In genomic region chr5:135205616-135206349, GRCh38 we compare ENCODE assay signal across 27 cellular contexts.
A peak's percentile ranks its signal among the peaks of the same experiment; 100 is the strongest.
DNase-seq lines count a peak whose midpoint lies in the region; ATAC-seq, FAIRE-seq and TF ChIP-seq lines count a peak whose summit lies in the region.
"Had no signal": no experiment of that assay in that cellular context is flagged by ENCODE, and none has a peak within 500 bp of the region (broad histone marks: within the 10 kb centered on the region; RNA-seq: fewer than 3 reads in every experiment).

No MANE protein-coding gene starts in this region.

- H2BK120ac ChIP-seq in mesenchymal stem cell (ENCODE audit: low read depth, low read length), result no peak overlapping the region

- H3K27ac ChIP-seq in astrocyte (ENCODE audit: low read depth, low read length) (no peak overlapping the region), mesenchymal stem cell (ENCODE audit: low read length, poor library complexity, severe bottlenecking) (no peak overlapping the region), esophagus squamous epithelium (no peak overlapping the region)
- H3K27ac ChIP-seq: transverse colon, VCaP had no signal

- H3K9ac ChIP-seq in astrocyte (ENCODE audit: low read length) (no peak overlapping the region), mesenchymal stem cell (ENCODE audit: low read length) (no peak overlapping the region)

- DNase-seq in DMS 273 (lab: John Stamatoyannopoulos, UW; ENCODE audit: unreplicated experiment) (peak; percentile 90), EL (peak; percentile 45), astrocyte (ENCODE audit: low read depth) (peak; percentile 26), mesenchymal stem cell (peak; percentile 20), esophagus squamous epithelium (lab: John Stamatoyannopoulos, UW) (no peak), sciatic nerve (ENCODE audit: low spot score) (no peak)
- DNase-seq: activated CD4-positive, alpha-beta T cell treated with anti-CD3 and anti-CD28 coated beads for 48 hours; activated effector memory CD4-positive, alpha-beta T cell treated with anti-CD3 and anti-CD28 coated beads, Interleukin-2, amount 50 U/mL, for 16 hours; activated T-cell treated with anti-CD3 and anti-CD28 coated beads, Interleukin-2, amount 50 U/mL, for 24 hours; C1 segment of cervical spinal cord; COR-L47; effector CD4-positive, alpha-beta T cell; GF-D8; NCI-H1092 treated with DMSO at 0.1 percent for 48 hours; NCI-H1694 treated with DMSO at 0.1 percent for 48 hours; NCI-H526 treated with DMSO at 0.1 percent for 48 hours; T1000; transverse colon had no signal

- no peaks in the 10 kb centered on the region for H3K36me3 Mint-ChIP-seq in astrocyte (ENCODE audit: low read depth, unreplicated experiment)

- no peak overlapping the region for H4K91ac ChIP-seq in mesenchymal stem cell (ENCODE audit: low read length)

- TF ChIP-seq CTCF in astrocyte (IDR thresholded peaks at IDR 0.05; ENCODE audit: insufficient read depth, low read depth, low read length) (no peak), esophagus squamous epithelium (IDR thresholded peaks at IDR 0.05) (no peak)

- no peak overlapping the region for H3K18ac ChIP-seq in mesenchymal stem cell (ENCODE audit: low read depth in 1 of 2, low read length in 2 of 2)

- H4K20me1 ChIP-seq in astrocyte (ENCODE audit: insufficient read depth, low read length), result no peaks in the 10 kb centered on the region

- no peak overlapping the region for H3K27ac Mint-ChIP-seq in astrocyte (ENCODE audit: unreplicated experiment)
- H3K27ac Mint-ChIP-seq: activated naive CD8-positive, alpha-beta T cell; activated T-cell treated with anti-CD3 and anti-CD28 coated beads, Interleukin-2, amount 50 U/mL, for 24 hours; natural killer cell treated with Interleukin-12 subunit alpha and Interleukin-12 subunit beta and Interleukin-15 and Interleukin-18, amount 100 ng/mL, for 72 hours; stimulated activated memory B cell treated with anti-CD40 and anti-IgM and Interleukin-4, amounts not matched to agents 10 μg/mL and 1 μg/mL and 100 μg/mL, for 72 hours had no signal

- intact Hi-C loops in esophagus squamous epithelium (cut with DNase I) (no loop called here), sciatic nerve (cut with DNase I) (no loop called here)

- H2BK15ac ChIP-seq in mesenchymal stem cell (ENCODE audit: low read depth, poor library complexity, severe bottlenecking), result peak overlapping the region; percentile 19

- H3K9me3 ChIP-seq in astrocyte (ENCODE audit: insufficient read depth, low read depth, low read length) (peaks cover 3% of the 10 kb centered on the region), mesenchymal stem cell (ENCODE audit: control insufficient read depth, low read length) (peaks cover 22% of the 10 kb centered on the region), esophagus squamous epithelium (peaks cover 0 to 11% (median 0%) of the 10 kb centered on the region in 3 donors)

- H3K4me3 ChIP-seq in astrocyte (ENCODE audit: insufficient read depth, low read depth, low read length) (no peak overlapping the region), mesenchymal stem cell (ENCODE audit: insufficient read depth in 1 of 2, low read depth in 1 of 2, low read length in 2 of 2) (no peak overlapping the region), esophagus squamous epithelium (no peak overlapping the region)
- H3K4me3 ChIP-seq: transverse colon had no signal

- ATAC-seq in HG02588 (IDR thresholded peaks at IDR 0.05; ENCODE audit: unreplicated experiment), result no peak
- ATAC-seq in sciatic nerve, result no peak
- ATAC-seq: HCT116; natural killer cell treated with Interleukin-12 subunit alpha and Interleukin-12 subunit beta and Interleukin-15 and Interleukin-18, amount 100 ng/mL, for 72 hours; stimulated activated memory B cell treated with anti-CD40 and anti-IgM and Interleukin-4, amounts not matched to agents 10 μg/mL and 1 μg/mL and 100 μg/mL, for 72 hours had no signal

- peaks cover 6% of the 10 kb centered on the region for H3K9me3 Mint-ChIP-seq in astrocyte (ENCODE audit: unreplicated experiment)

- peak; percentile 17 for FAIRE-seq in astrocyte (lab: Jason Lieb, UNC)
- FAIRE-seq: bronchial epithelial cell, keratinocyte, RCC 7860 had no signal

- no peaks in the 10 kb centered on the region for H3K27me3 Mint-ChIP-seq in astrocyte (ENCODE audit: low read depth, unreplicated experiment)

- no peaks in the 10 kb centered on the region for H3K27me3 ChIP-seq in astrocyte (ENCODE audit: insufficient read depth, low read length)
- no peaks in the 10 kb centered on the region for H3K27me3 ChIP-seq in mesenchymal stem cell (ENCODE audit: control insufficient read depth in 1 of 2, insufficient read depth in 1 of 2, low read length in 2 of 2)
- no peaks in the 10 kb centered on the region for H3K27me3 ChIP-seq in esophagus squamous epithelium

- no peak overlapping the region for H2AK5ac ChIP-seq in mesenchymal stem cell (ENCODE audit: low read length, severe bottlenecking)

- H3K4me1 ChIP-seq in astrocyte (ENCODE audit: insufficient read depth, low read length), result peaks cover 31% of the 10 kb centered on the region
- H3K4me1 ChIP-seq in mesenchymal stem cell (ENCODE audit: control insufficient read depth, insufficient read depth, low read depth, low read length), result peaks cover 10% of the 10 kb centered on the region
- H3K4me1 ChIP-seq in esophagus squamous epithelium, result peaks cover 6 to 35% (median 21%) of the 10 kb centered on the region in 3 donors

- H3K4me2 ChIP-seq in astrocyte (ENCODE audit: low read length), result no peak overlapping the region
- no peak overlapping the region for H3K4me2 ChIP-seq in mesenchymal stem cell (ENCODE audit: low read length, poor library complexity, severe bottlenecking)

- H2BK5ac ChIP-seq in mesenchymal stem cell (ENCODE audit: low read depth, low read length, poor library complexity, severe bottlenecking), result no peak overlapping the region

- H3K36me3 ChIP-seq in astrocyte (ENCODE audit: insufficient read depth, low read length) (no peaks in the 10 kb centered on the region), mesenchymal stem cell (ENCODE audit: control insufficient read depth in 1 of 2, insufficient read depth in 2 of 2, low read depth in 1 of 2, low read length in 2 of 2) (no peaks in the 10 kb centered on the region), esophagus squamous epithelium (no peaks in the 10 kb centered on the region)
- H3K36me3 ChIP-seq: transverse colon had no signal

- 67% methylated on average over 3 of the region's 4 CpGs for WGBS in mesenchymal stem cell
- 79 to 86% methylated on average over 4 of the region's 4 CpGs for WGBS in esophagus squamous epithelium, 2 donors

- TF ChIP-seq POLR2A in esophagus squamous epithelium (IDR thresholded peaks at IDR 0.05), result no peak

- H3K14ac ChIP-seq in mesenchymal stem cell (ENCODE audit: low read length in 2 of 2), result no peak overlapping the region

- peaks cover 13% of the 10 kb centered on the region for H3K4me1 Mint-ChIP-seq in astrocyte (ENCODE audit: low read depth, unreplicated experiment)
- H3K4me1 Mint-ChIP-seq: stimulated activated memory B cell treated with anti-CD40 and anti-IgM and Interleukin-4, amounts not matched to agents 10 μg/mL and 1 μg/mL and 100 μg/mL, for 72 hours had no signal

- H3K4me3 Mint-ChIP-seq in astrocyte (ENCODE audit: unreplicated experiment), result no peak overlapping the region
- H3K4me3 Mint-ChIP-seq: activated naive CD8-positive, alpha-beta T cell; activated T-cell treated with anti-CD3 and anti-CD28 coated beads, Interleukin-2, amount 50 U/mL, for 24 hours; natural killer cell treated with Interleukin-12 subunit alpha and Interleukin-12 subunit beta and Interleukin-15 and Interleukin-18, amount 100 ng/mL, for 72 hours; stimulated activated memory B cell treated with anti-CD40 and anti-IgM and Interleukin-4, amounts not matched to agents 10 μg/mL and 1 μg/mL and 100 μg/mL, for 72 hours had no signal

- no peaks in the 10 kb centered on the region for H3K79me1 ChIP-seq in mesenchymal stem cell (replicated peaks; ENCODE audit: low read length, poor library complexity, severe bottlenecking)

- H3K23ac ChIP-seq in mesenchymal stem cell (ENCODE audit: low read length in 2 of 2), result no peak overlapping the region

- H4K8ac ChIP-seq in mesenchymal stem cell (ENCODE audit: low read length), result peak overlapping the region; percentile 64

- peak overlapping the region in 1 of 2 experiments; percentile 21 for H2BK12ac ChIP-seq in mesenchymal stem cell (ENCODE audit: low read length in 2 of 2)

- no peak overlapping the region for H3K4ac ChIP-seq in mesenchymal stem cell (ENCODE audit: low read depth in 1 of 2, low read length in 2 of 2)

- no peak overlapping the region for H2AFZ ChIP-seq in astrocyte (ENCODE audit: low read depth, low read length)
- no peak overlapping the region for H2AFZ ChIP-seq in mesenchymal stem cell (ENCODE audit: low read depth, low read length)

- no peaks in the 10 kb centered on the region for H3K79me2 ChIP-seq in astrocyte (ENCODE audit: insufficient read depth, low read length)

Comparison
In these comparisons a context has a peak if more than half of its experiments do, and no peak if none do; other contexts are left out.
1. DNase-seq: peak in DMS 273 (single experiment), EL (single experiment), astrocyte (single experiment) and mesenchymal stem cell (single experiment); none in esophagus squamous epithelium (single experiment) and sciatic nerve (single experiment).